Comparison of ENCODE assay signal across 9 cellular contexts in genomic region chr15:92921215-92922131, GRCh38. TPM values are rescaled to one million over a fixed set of nuclear protein-coding genes. Genes with fewer than 3 reads are reported as not detected.
DNase-seq lines count a peak whose midpoint lies in the region; ATAC-seq and TF ChIP-seq lines count a peak whose summit lies in the region.
"Had no signal": no experiment of that assay in that cellular context is flagged by ENCODE, and none has a peak within 500 bp of the region (broad histone marks: within the 10 kb centered on the region; RNA-seq: fewer than 3 reads in every experiment).

No MANE protein-coding gene starts in this region.

- ATAC-seq in esophagus mucosa (peak; percentile 90), GM19455 (IDR thresholded peaks at IDR 0.05; ENCODE audit: unreplicated experiment) (no peak)

- H3K4me1 ChIP-seq in PC-9 (replicated peaks; ENCODE audit: insufficient read depth), result peaks cover 66% of the 10 kb centered on the region
- H3K4me1 ChIP-seq in prostate gland (replicated peaks), result peaks cover 18% of the 10 kb centered on the region

- H3K27ac ChIP-seq in PC-9 (peak overlapping the region; percentile 97), prostate gland (peak overlapping the region; percentile 88 to 91)

- BruUV-seq in PC-9 (replicated peaks; lab: Mats Ljungman, UMichigan), result TSS peak; percentile 97

- no peaks in the 10 kb centered on the region for H3K9me2 ChIP-seq in PC-9 (ENCODE audit: insufficient read depth)

- H2AFZ ChIP-seq in PC-9, result no peak overlapping the region

- TF ChIP-seq POLR2A in prostate gland (IDR thresholded peaks at IDR 0.05), result peak; percentile 10

- H3K4me2 ChIP-seq in PC-9, result peak overlapping the region; percentile 75

- peaks cover 63% of the 10 kb centered on the region for H3K36me3 ChIP-seq in PC-9 (ENCODE audit: low read depth)
- H3K36me3 ChIP-seq in prostate gland, result no peaks in the 10 kb centered on the region

- no peak for TF ChIP-seq CTCF in PC-9 (conservative IDR thresholded peaks at IDR 0.05)
- no peak for TF ChIP-seq CTCF in prostate gland (IDR thresholded peaks at IDR 0.05)

- DNase-seq in ELR (ENCODE audit: low read depth), result peak; percentile 83
- peak; percentile 42 to 99 for DNase-seq in PC-9
- DNase-seq in prostate gland (ENCODE audit: low spot score), result no peak
- no peak for DNase-seq in cerebellar cortex (ENCODE audit: low spot score)
- no peak for DNase-seq in HK-2 (ENCODE audit: unreplicated experiment)
- no peak for DNase-seq in DMS79 treated with DMSO at 0.1 percent for 48 hours (lab: John Stamatoyannopoulos, UW)
- DNase-seq: H7 had no signal

- H3K4me3 ChIP-seq in PC-9 (peak overlapping the region; percentile 35; the same call in 1 of the 2 replicates), prostate gland (no peak overlapping the region)

- H3K9me3 ChIP-seq in PC-9 (ENCODE audit: insufficient read depth, low read depth) (no peaks in the 10 kb centered on the region), prostate gland (no peaks in the 10 kb centered on the region)

- intact Hi-C loops in PC-9 (cut with micrococcal nuclease; ENCODE audit: unreplicated experiment), result loop anchor here (1.0 kb wide), 1 partner anchor 15 kb away; no protein-coding TSS in a partner anchor
- intact Hi-C loops in prostate gland (cut with DNase I), result no loop called here

- H4K20me1 ChIP-seq in PC-9 (ENCODE audit: insufficient read depth), result no peaks in the 10 kb centered on the region

- H3K79me2 ChIP-seq in PC-9 (ENCODE audit: low read depth), result peaks cover 92% of the 10 kb centered on the region

- CTCF ChIA-PET in PC-9 (lab: Charles Lee), result interaction anchor here (0.7 to 1.7 kb wide), 3 partner anchors 8 to 980 kb away, joined by 3 to 8 read pairs (median 3); no protein-coding TSS in a partner anchor

- POLR2A ChIA-PET in PC-9 (lab: Charles Lee; ENCODE audit: unreplicated experiment), result interaction anchor here (0.5 to 1.2 kb wide), 10 partner anchors 8 to 276 kb away, joined by 3 to 7 read pairs (median 4); no protein-coding TSS in a partner anchor

- H3K27me3 ChIP-seq in PC-9 (ENCODE audit: insufficient read depth, low read depth) (no peaks in the 10 kb centered on the region), prostate gland (replicated peaks; ENCODE audit: insufficient read depth) (no peaks in the 10 kb centered on the region)

- WGBS in prostate gland, result 51% methylated on average over 4 of the region's 4 CpGs

- peaks cover 73% of the 10 kb centered on the region for H3F3A ChIP-seq in PC-9 (ENCODE audit: insufficient read depth, low read depth)

RNA-seq across cellular contexts. Expression of gene CHD2, which starts 21.3 kb away (rescaled TPM):
- total RNA-seq in PC-9 (2021), result 105 and 120 TPM in 2 replicates
- 67.5 TPM for total RNA-seq in esophagus mucosa
- total RNA-seq in prostate gland, result 100 to 1,000 TPM in 1 of 2 donors, 10 to 100 TPM in 1; 76.3 to 137 TPM

Comparison
In these comparisons a context has a peak if more than half of its experiments do, and no peak if none do; other contexts are left out.
1. DNase-seq: peak in ELR (single experiment) and PC-9 (2 of 2); none in prostate gland (single experiment), cerebellar cortex (single experiment), HK-2 (single experiment) and DMS79 treated with DMSO at 0.1 percent for 48 hours (single experiment).